ENCODE assay signal across 8 cellular contexts in the genomic region with DNA sequence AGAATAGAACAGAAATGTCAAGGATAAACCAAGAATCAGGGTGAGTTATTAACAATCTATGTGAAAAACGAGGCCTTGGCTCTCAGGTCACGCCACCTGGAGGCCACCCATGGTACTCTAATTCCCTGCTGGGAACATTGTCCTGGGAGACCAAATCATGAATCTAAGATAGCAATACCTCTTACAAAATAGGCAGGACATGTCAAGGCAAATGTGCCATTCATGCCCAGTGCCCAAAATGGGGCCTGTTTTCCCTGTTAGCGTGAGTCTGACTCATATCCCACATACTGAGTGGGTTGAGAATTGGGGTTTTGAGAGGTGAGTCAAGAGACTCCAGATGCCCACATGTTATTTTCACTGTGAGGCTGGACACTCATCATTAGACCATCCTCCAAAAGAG.
A peak's percentile ranks its signal among the peaks of the same experiment; 100 is the strongest.
DNase-seq lines count a peak whose midpoint lies in the region; ATAC-seq and TF ChIP-seq lines count a peak whose summit lies in the region.

No MANE protein-coding gene starts in this region.

- H3K4me1 Mint-ChIP-seq in neural crest cell, result no peaks in the 10 kb centered on the region

- H3K9me3 Mint-ChIP-seq in neural crest cell, result peaks cover 11% of the 10 kb centered on the region

- DNase-seq in stimulated activated CD4-positive, alpha-beta T cell treated with anti-CD3 and anti-CD28 coated beads, Interleukin-15, amount 100 ng/mL, for 48 hours (ENCODE audit: low read depth in 2 of 2), result peak; percentile 2 to 10
- no peak for DNase-seq in stimulated activated CD4-positive, alpha-beta T cell treated with anti-CD3 and anti-CD28 coated beads, Interleukin-4, amount 100 ng/mL, for 1 hour
- peak; percentile 66 for DNase-seq in OCI-M1 (lab: John Stamatoyannopoulos, UW)
- DNase-seq in epithelial cell of esophagus (ENCODE audit: low read depth), result peak; percentile 99
- peak; percentile 5 for DNase-seq in neural crest cell (ENCODE audit: low read depth, low spot score)
- DNase-seq in NCI-H146 (lab: John Stamatoyannopoulos, UW), result no peak
- no peak for DNase-seq in OCI-M2 (lab: John Stamatoyannopoulos, UW; ENCODE audit: unreplicated experiment)

- H3K4me3 Mint-ChIP-seq in neural crest cell, result no peak overlapping the region

- no peak overlapping the region for H3K4me3 ChIP-seq in epithelial cell of esophagus (ENCODE audit: low read length)

- peak; percentile 85 for TF ChIP-seq CTCF in epithelial cell of esophagus (IDR thresholded peaks at IDR 0.05; ENCODE audit: insufficient read depth, low read depth, low read length, missing control alignments)
- peak; percentile 67 for TF ChIP-seq CTCF in neural crest cell (conservative IDR thresholded peaks at IDR 0.05)

- ATAC-seq in HG02678 (IDR thresholded peaks at IDR 0.05; ENCODE audit: unreplicated experiment), result peak; percentile 52

- H3K36me3 Mint-ChIP-seq in neural crest cell (ENCODE audit: low read depth), result no peaks in the 10 kb centered on the region

- H3K27ac Mint-ChIP-seq in neural crest cell (ENCODE audit: unreplicated experiment), result no peak overlapping the region

- H3K27me3 Mint-ChIP-seq in neural crest cell (ENCODE audit: low read depth), result peaks cover 3% of the 10 kb centered on the region

Comparison
In these comparisons a context has a peak if more than half of its experiments do, and no peak if none do; other contexts are left out.
1. DNase-seq: peak in stimulated activated CD4-positive, alpha-beta T cell treated with anti-CD3 and anti-CD28 coated beads, Interleukin-15, amount 100 ng/mL, for 48 hours (2 of 2), OCI-M1 (single experiment), epithelial cell of esophagus (single experiment) and neural crest cell (single experiment); none in stimulated activated CD4-positive, alpha-beta T cell treated with anti-CD3 and anti-CD28 coated beads, Interleukin-4, amount 100 ng/mL, for 1 hour (single experiment), NCI-H146 (single experiment) and OCI-M2 (single experiment).